23 cellular contexts compared by ENCODE assay signal in the genomic region with DNA sequence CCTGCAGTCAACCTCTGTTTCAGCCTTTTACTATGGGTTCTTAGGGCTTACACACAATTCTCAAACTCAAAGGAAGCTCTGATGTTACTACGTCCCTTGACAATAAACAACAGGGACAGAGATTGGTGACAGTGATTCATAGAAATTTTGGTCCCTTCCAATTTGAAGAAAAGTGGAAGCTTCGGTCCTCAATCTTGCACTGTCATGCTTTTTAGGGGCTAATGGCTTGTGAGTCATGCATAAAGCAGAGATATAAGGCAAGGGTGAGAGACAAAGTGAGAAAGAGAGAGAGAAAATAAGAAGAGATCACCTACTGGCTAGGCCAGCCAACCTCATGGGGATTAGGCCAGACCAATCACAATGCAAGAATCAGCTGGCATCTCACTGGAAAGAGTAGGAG.
"Had no signal": no experiment of that assay in that cellular context is flagged by ENCODE, and none has a peak within 500 bp of the region (broad histone marks: within the 10 kb centered on the region; RNA-seq: fewer than 3 reads in every experiment).

No MANE protein-coding gene starts in this region.

- H3K27ac Mint-ChIP-seq: naive thymus-derived CD4-positive, alpha-beta T cell; nephron progenitor cell; stimulated activated effector memory CD8-positive, alpha-beta T cell treated with anti-CD3 and anti-CD28 coated beads, Interleukin-12 subunit alpha, Interleukin-12 subunit beta, amount 100 ng/mL, for 72 hours; type B pancreatic cell had no signal

- H3K9me3 ChIP-seq: esophagus muscularis mucosa, gastroesophageal sphincter, psoas muscle, right lobe of liver, suprapubic skin, thyroid gland had no signal

- H3K4me3 ChIP-seq: esophagus muscularis mucosa, gastroesophageal sphincter, psoas muscle, right lobe of liver, suprapubic skin, thyroid gland had no signal

- H3K4me1 Mint-ChIP-seq: naive thymus-derived CD4-positive, alpha-beta T cell; nephron progenitor cell; stimulated activated effector memory CD8-positive, alpha-beta T cell treated with anti-CD3 and anti-CD28 coated beads, Interleukin-12 subunit alpha, Interleukin-12 subunit beta, amount 100 ng/mL, for 72 hours had no signal

- DNase-seq: effector CD8-positive, alpha-beta T cell; foreskin fibroblast; glutamatergic neuron; islet precursor cell; mammary epithelial cell; naive thymus-derived CD4-positive, alpha-beta T cell; nephron progenitor cell; psoas muscle; retina; right lobe of liver; stimulated activated CD4-positive, alpha-beta T cell treated with anti-CD3 and anti-CD28 coated beads, Interleukin-4, amount 100 ng/mL, for 1 hour; stimulated activated CD8-positive, alpha-beta memory T cell treated with anti-CD3 and anti-CD28 coated beads, Interleukin-4, amount 100 ng/mL, for 48 hours; stimulated activated naive CD8-positive, alpha-beta T cell treated with anti-CD3 and anti-CD28 coated beads, Interleukin-15, Interleukin-2, amounts not matched to agents 100 U/mL and 50 U/mL, for 24 hours; thyroid gland had no signal

- H3K27me3 ChIP-seq: gastroesophageal sphincter, right lobe of liver, suprapubic skin, thyroid gland had no signal

- H3K36me3 Mint-ChIP-seq: stimulated activated effector memory CD8-positive, alpha-beta T cell treated with anti-CD3 and anti-CD28 coated beads, Interleukin-12 subunit alpha, Interleukin-12 subunit beta, amount 100 ng/mL, for 72 hours; type B pancreatic cell had no signal

- ATAC-seq: gastroesophageal sphincter; left lobe of liver; naive thymus-derived CD4-positive, alpha-beta T cell; psoas muscle; right lobe of liver; stimulated activated effector memory CD8-positive, alpha-beta T cell treated with anti-CD3 and anti-CD28 coated beads, Interleukin-12 subunit alpha, Interleukin-12 subunit beta, amount 100 ng/mL, for 72 hours; stimulated activated naive CD8-positive, alpha-beta T cell treated with anti-CD3 and anti-CD28 coated beads, Interleukin-15, Interleukin-2, amounts not matched to agents 100 U/mL and 50 U/mL, for 24 hours had no signal

- H3K27me3 Mint-ChIP-seq: naive thymus-derived CD4-positive, alpha-beta T cell; type B pancreatic cell had no signal

- H3K27ac ChIP-seq: epithelial cell of prostate, esophagus muscularis mucosa, gastroesophageal sphincter, psoas muscle, right lobe of liver, suprapubic skin, thyroid gland had no signal

- H3K4me1 ChIP-seq: esophagus muscularis mucosa, gastroesophageal sphincter, psoas muscle, right lobe of liver, suprapubic skin, thyroid gland had no signal

- FAIRE-seq: endometrium, urothelium cell line had no signal

- H3K4me3 Mint-ChIP-seq: nephron progenitor cell; stimulated activated effector memory CD8-positive, alpha-beta T cell treated with anti-CD3 and anti-CD28 coated beads, Interleukin-12 subunit alpha, Interleukin-12 subunit beta, amount 100 ng/mL, for 72 hours; type B pancreatic cell had no signal

- H3K36me3 ChIP-seq: esophagus muscularis mucosa, gastroesophageal sphincter, right lobe of liver, suprapubic skin, thyroid gland had no signal

- H3K9me3 Mint-ChIP-seq: type B pancreatic cell had no signal
